ENCODE assay signal across 23 cellular contexts in the genomic region with DNA sequence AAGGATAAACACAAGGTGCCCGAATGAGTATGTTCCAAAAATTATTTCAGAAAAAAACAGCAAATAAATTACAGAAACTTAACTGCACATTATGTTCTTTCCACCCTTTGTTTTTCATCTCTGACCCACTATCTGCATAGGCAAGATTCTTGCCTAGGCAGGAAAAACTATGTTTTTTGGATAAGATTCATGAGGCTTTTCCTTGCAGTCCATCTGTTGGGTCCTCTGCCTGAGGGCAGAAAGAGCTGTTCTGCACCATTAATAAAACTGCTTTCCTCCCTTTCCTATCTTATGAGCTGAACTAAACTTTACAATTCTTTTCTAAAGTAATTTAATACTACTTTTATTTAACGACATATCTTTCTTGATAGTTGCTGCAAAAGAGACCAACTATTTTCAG. TPM values are rescaled to one million over a fixed set of nuclear protein-coding genes. Genes with fewer than 3 reads are reported as not detected.
DNase-seq lines count a peak whose midpoint lies in the region; TF ChIP-seq lines count a peak whose summit lies in the region.
"Had no signal": no experiment of that assay in that cellular context is flagged by ENCODE, and none has a peak within 500 bp of the region (broad histone marks: within the 10 kb centered on the region; RNA-seq: fewer than 3 reads in every experiment).

No MANE protein-coding gene starts in this region.

- intact Hi-C loops in breast epithelium (cut with DNase I; ENCODE audit: low total_unique reads) (no loop called here), uterus (cut with DNase I; ENCODE audit: low total_unique reads) (no loop called here), posterior cingulate gyrus (cut with DNase I) (no loop called here)

- peak overlapping the region; percentile 79 for H3K27ac Mint-ChIP-seq in mesothelial cell of epicardium
- H3K27ac Mint-ChIP-seq: effector memory CD8-positive, alpha-beta T cell; memory B cell had no signal

- peaks cover 45% of the 10 kb centered on the region for H3K4me1 Mint-ChIP-seq in mesothelial cell of epicardium
- H3K4me1 Mint-ChIP-seq: memory B cell; stimulated activated naive CD8-positive, alpha-beta T cell treated with anti-CD3 and anti-CD28 coated beads, Interleukin-15, amount 100 ng/mL, for 72 hours had no signal

- TF ChIP-seq POLR2A in breast epithelium (IDR thresholded peaks at IDR 0.05) (no peak), uterus (IDR thresholded peaks at IDR 0.05) (no peak)

- DNase-seq in M059J (ENCODE audit: low read depth) (peak; percentile 38), breast epithelium (ENCODE audit: low spot score in 2 of 2) (peak in 1 of 2 donors; percentile 43), mesothelial cell of epicardium (ENCODE audit: low spot score in 2 of 2, unreplicated experiment in 2 of 2) (no peak), uterus (no peak), WERI-Rb-1 (no peak), HEK293T (ENCODE audit: extremely low spot score) (no peak), posterior cingulate gyrus (no peak)
- DNase-seq: activated CD4-positive, alpha-beta T cell treated with anti-CD3 and anti-CD28 coated beads for 48 hours; activated gamma-delta T cell; activated T-cell treated with anti-CD3 and anti-CD28 coated beads, Interleukin-2, amount 50 U/mL, for 1 hour; C1 segment of cervical spinal cord; COR-L47; DND-41; effector memory CD8-positive, alpha-beta T cell; gastrocnemius medialis; GM23248; MV-4-11; NCI-H446 treated with DMSO at 0.1 percent for 48 hours; stimulated activated naive CD8-positive, alpha-beta T cell treated with anti-CD3 and anti-CD28 coated beads, Interleukin-15, amount 100 ng/mL, for 72 hours; transverse colon had no signal

- H3K36me3 Mint-ChIP-seq in mesothelial cell of epicardium, result no peaks in the 10 kb centered on the region
- H3K36me3 Mint-ChIP-seq: brain, memory B cell had no signal

- no peaks in the 10 kb centered on the region for H3K9me3 Mint-ChIP-seq in mesothelial cell of epicardium
- H3K9me3 Mint-ChIP-seq: effector memory CD8-positive, alpha-beta T cell; memory B cell; stimulated activated naive CD8-positive, alpha-beta T cell treated with anti-CD3 and anti-CD28 coated beads, Interleukin-15, amount 100 ng/mL, for 72 hours had no signal

- CTCF ChIA-PET in HEK293T (lab: Yijun Ruan, JAX), result no interaction called here

- H3K27me3 ChIP-seq in breast epithelium (no peaks in the 10 kb centered on the region), uterus (no peaks in the 10 kb centered on the region), WERI-Rb-1 (ENCODE audit: insufficient read depth, low read depth, severe bottlenecking) (peaks cover 4% of the 10 kb centered on the region)
- H3K27me3 ChIP-seq: gastrocnemius medialis, neutrophil, transverse colon had no signal

- no peaks in the 10 kb centered on the region for H3K36me3 ChIP-seq in breast epithelium
- H3K36me3 ChIP-seq in uterus, result no peaks in the 10 kb centered on the region
- no peaks in the 10 kb centered on the region for H3K36me3 ChIP-seq in WERI-Rb-1
- H3K36me3 ChIP-seq: gastrocnemius medialis, neutrophil, transverse colon had no signal

- TF ChIP-seq CTCF in breast epithelium (IDR thresholded peaks at IDR 0.05) (no peak), mesothelial cell of epicardium (IDR thresholded peaks at IDR 0.05; ENCODE audit: unreplicated experiment) (no peak), uterus (IDR thresholded peaks at IDR 0.05) (no peak), WERI-Rb-1 (IDR thresholded peaks at IDR 0.05; ENCODE audit: low read depth, low read length) (no peak)

- H3K27ac ChIP-seq in breast epithelium (peak overlapping the region; percentile 75 to 84), uterus (peak overlapping the region; percentile 85), WERI-Rb-1 (no peak overlapping the region)
- H3K27ac ChIP-seq: neutrophil, transverse colon had no signal

- no peaks in the 10 kb centered on the region for H3K27me3 Mint-ChIP-seq in mesothelial cell of epicardium (ENCODE audit: low read depth)

- H3K4me3 ChIP-seq in breast epithelium, result no peak overlapping the region
- H3K4me3 ChIP-seq in uterus, result no peak overlapping the region
- no peak overlapping the region for H3K4me3 ChIP-seq in WERI-Rb-1 (ENCODE audit: low read depth, low read length)
- H3K4me3 ChIP-seq: gastrocnemius medialis, GM23248, transverse colon had no signal

- H3K4me3 Mint-ChIP-seq in mesothelial cell of epicardium, result no peak overlapping the region
- H3K4me3 Mint-ChIP-seq: brain; effector memory CD8-positive, alpha-beta T cell; memory B cell; stimulated activated naive CD8-positive, alpha-beta T cell treated with anti-CD3 and anti-CD28 coated beads, Interleukin-15, amount 100 ng/mL, for 72 hours had no signal

- H3K9me3 ChIP-seq in breast epithelium, result no peaks in the 10 kb centered on the region
- no peaks in the 10 kb centered on the region for H3K9me3 ChIP-seq in uterus
- H3K9me3 ChIP-seq in WERI-Rb-1 (ENCODE audit: severe bottlenecking), result no peaks in the 10 kb centered on the region
- H3K9me3 ChIP-seq: gastrocnemius medialis, neutrophil, transverse colon had no signal

- H3K4me1 ChIP-seq in breast epithelium, result no peaks in the 10 kb centered on the region
- H3K4me1 ChIP-seq in uterus, result peaks cover 5 to 23% of the 10 kb centered on the region in 2 donors
- H3K4me1 ChIP-seq: gastrocnemius medialis, transverse colon had no signal

- POLR2A ChIA-PET in HEK293T (lab: Yijun Ruan, JAX), result no interaction called here

TF ChIP-seq in HEK293T, 16 proteins besides CTCF, POLR2A, EP300 and RAD21:
- TF ChIP-seq FOXM1 (IDR thresholded peaks at IDR 0.05; ENCODE audit: borderline replicate concordance) (no peak), LEF1 (IDR thresholded peaks at IDR 0.05; ENCODE audit: borderline replicate concordance) (no peak), SP1 (IDR thresholded peaks at IDR 0.05) (no peak), L3MBTL2 (conservative IDR thresholded peaks at IDR 0.05) (no peak), ZNF384 (IDR thresholded peaks at IDR 0.05) (no peak)
- TF ChIP-seq, protein P1, sequence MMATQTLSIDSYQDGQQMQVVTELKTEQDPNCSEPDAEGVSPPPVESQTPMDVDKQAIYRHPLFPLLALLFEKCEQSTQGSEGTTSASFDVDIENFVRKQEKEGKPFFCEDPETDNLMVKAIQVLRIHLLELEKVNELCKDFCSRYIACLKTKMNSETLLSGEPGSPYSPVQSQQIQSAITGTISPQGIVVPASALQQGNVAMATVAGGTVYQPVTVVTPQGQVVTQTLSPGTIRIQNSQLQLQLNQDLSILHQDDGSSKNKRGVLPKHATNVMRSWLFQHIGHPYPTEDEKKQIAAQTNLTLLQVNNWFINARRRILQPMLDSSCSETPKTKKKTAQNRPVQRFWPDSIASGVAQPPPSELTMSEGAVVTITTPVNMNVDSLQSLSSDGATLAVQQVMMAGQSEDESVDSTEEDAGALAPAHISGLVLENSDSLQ (IDR thresholded peaks at IDR 0.05), result no peak

RNA-seq across cellular contexts. Expression of a gene that starts 21.1 kb away (rescaled TPM):
- total RNA-seq in M059J (2014; rRNA removed; shearing (Covaris generic)), result 31.3 and 40.5 TPM in 2 replicates
- total RNA-seq in breast epithelium, result 10 to 100 TPM; 51.2 to 53.8 (median 51.5) TPM
- total RNA-seq in mesothelial cell of epicardium, result 6.6 to 7.2 TPM (median 6.8 TPM) in 3 replicates
- 100 to 1,000 TPM in 1 of 4 donors, 10 to 100 TPM in 3; 26.5 to 128 (median 54.3) TPM for total RNA-seq in uterus
